In the genomic region with DNA sequence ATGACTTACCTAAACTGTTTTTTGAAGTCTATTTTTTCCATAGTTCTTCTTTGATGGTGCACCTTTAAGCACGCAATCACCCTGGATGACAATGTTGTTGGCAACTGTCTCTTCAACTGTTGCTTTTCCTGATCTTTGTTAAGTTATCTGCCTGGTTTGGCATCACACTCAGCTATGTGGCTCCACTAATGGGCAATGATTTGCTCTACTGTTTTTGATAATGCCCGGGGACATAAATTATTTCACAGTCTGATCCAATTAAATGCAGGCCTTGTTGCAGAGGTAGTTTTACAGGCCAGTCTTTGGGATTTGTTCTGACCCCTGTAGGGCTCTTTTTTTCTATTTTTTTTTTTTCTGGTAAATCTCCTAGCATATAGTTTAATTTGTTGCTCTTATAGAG, we compare ENCODE assay signal across 24 cellular contexts.
"Had no signal": no experiment of that assay in that cellular context is flagged by ENCODE, and none has a peak within 500 bp of the region (broad histone marks: within the 10 kb centered on the region; RNA-seq: fewer than 3 reads in every experiment).

No MANE protein-coding gene starts in this region.

- H3K4me1 ChIP-seq: colonic mucosa, esophagus squamous epithelium, foreskin keratinocyte, gastrocnemius medialis, gastroesophageal sphincter, heart left ventricle, heart right ventricle had no signal

- H3K4me3 ChIP-seq: colonic mucosa, coronary artery, dorsolateral prefrontal cortex, esophagus muscularis mucosa, esophagus squamous epithelium, gastrocnemius medialis, gastroesophageal sphincter, heart left ventricle, heart right ventricle had no signal

- H3K27me3 ChIP-seq: colonic mucosa, dorsolateral prefrontal cortex, esophagus muscularis mucosa, esophagus squamous epithelium, foreskin keratinocyte, gastrocnemius medialis, gastroesophageal sphincter, heart left ventricle, heart right ventricle had no signal

- DNase-seq: colonic mucosa; cortex of kidney; dermis blood vessel endothelial cell; dorsolateral prefrontal cortex; effector CD4-positive, alpha-beta T cell; effector CD8-positive, alpha-beta T cell; effector memory CD4-positive, alpha-beta T cell; effector memory CD8-positive, alpha-beta T cell; endodermal cell; erythroblast; esophagus squamous epithelium; foreskin fibroblast; foreskin keratinocyte; foreskin melanocyte; gastrocnemius medialis; glutamatergic neuron; head of caudate nucleus; heart left ventricle; heart right ventricle had no signal

- H3K9me3 ChIP-seq: colonic mucosa, esophagus muscularis mucosa, esophagus squamous epithelium, gastrocnemius medialis, gastroesophageal sphincter, heart left ventricle had no signal

- H3K27ac ChIP-seq: colonic mucosa, coronary artery, dorsolateral prefrontal cortex, epithelial cell of prostate, esophagus muscularis mucosa, esophagus squamous epithelium, foreskin keratinocyte, gastrocnemius medialis, gastroesophageal sphincter, heart left ventricle, heart right ventricle had no signal

- H3K36me3 ChIP-seq: colonic mucosa, esophagus muscularis mucosa, esophagus squamous epithelium, gastrocnemius medialis, gastroesophageal sphincter, heart left ventricle, heart right ventricle had no signal

- ATAC-seq: effector memory CD8-positive, alpha-beta T cell; esophagus mucosa; foreskin keratinocyte; gastrocnemius medialis; gastroesophageal sphincter; heart left ventricle; heart right ventricle had no signal
